ENCODE assay signal across 14 cellular contexts in the genomic region with DNA sequence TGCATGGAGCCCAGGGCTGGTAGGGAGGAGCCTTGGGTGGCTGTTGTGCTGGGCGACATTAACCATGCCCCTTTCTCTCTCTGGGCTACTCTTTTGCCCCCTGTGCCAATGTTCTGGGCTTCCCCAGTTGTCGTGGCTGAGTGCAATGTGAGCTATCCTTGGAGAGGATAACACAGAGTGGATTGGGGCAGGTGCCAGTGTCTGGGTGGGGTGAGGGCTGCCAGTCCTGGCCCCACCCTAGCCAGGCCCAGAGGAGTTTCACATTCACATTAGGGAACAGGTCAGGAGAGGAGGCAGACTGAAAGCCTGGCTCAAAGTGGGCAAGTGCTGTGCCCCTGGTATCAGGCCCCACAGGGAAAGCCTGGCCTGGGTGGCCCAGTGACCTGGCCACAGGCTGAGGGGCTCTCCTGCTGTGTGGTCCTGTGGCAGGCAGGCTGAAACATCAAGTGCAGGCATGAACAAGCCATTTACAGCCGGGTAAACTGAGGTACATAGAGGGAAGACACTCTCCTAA. TPM values are rescaled to one million over a fixed set of nuclear protein-coding genes. Genes with fewer than 3 reads are reported as not detected.
DNase-seq lines count a peak whose midpoint lies in the region; ATAC-seq and TF ChIP-seq lines count a peak whose summit lies in the region.
"Had no signal": no experiment of that assay in that cellular context is flagged by ENCODE, and none has a peak within 500 bp of the region (broad histone marks: within the 10 kb centered on the region; RNA-seq: fewer than 3 reads in every experiment).

No MANE protein-coding gene starts in this region.

- intact Hi-C loops in lower lobe of right lung (cut with DNase I) (no loop called here), spleen (cut with DNase I; ENCODE audit: low total_unique reads) (no loop called here)

- peaks cover 42 to 66% of the 10 kb centered on the region in 2 donors for H3K4me1 ChIP-seq in esophagus (ENCODE audit: control insufficient read depth in 2 of 2, insufficient read depth in 2 of 2, low read length in 1 of 2)
- H3K4me1 ChIP-seq in lower lobe of right lung = peaks cover 91% of the 10 kb centered on the region
- H3K4me1 ChIP-seq in spleen = peaks cover 31 to 100% (median 92%) of the 10 kb centered on the region in 6 donors

- peak overlapping the region; percentile 67 to 93 for H3K27ac ChIP-seq in esophagus (ENCODE audit: low read depth in 2 of 2, low read length in 1 of 2)
- H3K27ac ChIP-seq in lower lobe of right lung = peak overlapping the region; percentile 78
- peak overlapping the region in 6 of 8 donors; percentile 54 to 81 (median 76) for H3K27ac ChIP-seq in spleen

- DNase-seq in NCI-H2029 (lab: John Stamatoyannopoulos, UW) (peak; percentile 32), lower lobe of right lung (no peak), spleen (no peak), NCI-H69 (lab: John Stamatoyannopoulos, UW) (no peak)
- DNase-seq: activated CD8-positive, alpha-beta T cell treated with anti-CD3 and anti-CD28 coated beads, Interleukin-2, amount 10 ng/mL, durations not matched to agents 7 days and 5 days; activated gamma-delta T cell; cerebellar nuclear complex; DND-41; GOT3; naive thymus-derived CD8-positive, alpha-beta T cell had no signal

- H3K36me3 ChIP-seq in esophagus (ENCODE audit: control insufficient read depth in 2 of 2, insufficient read depth in 2 of 2, low read length in 1 of 2) = peaks cover 0 to 2% of the 10 kb centered on the region in 2 donors
- no peaks in the 10 kb centered on the region for H3K36me3 ChIP-seq in lower lobe of right lung
- peaks cover 0 to 62% (median 2%) of the 10 kb centered on the region in 6 donors for H3K36me3 ChIP-seq in spleen

- H3K4me3 ChIP-seq in esophagus (ENCODE audit: low read depth in 1 of 2, low read length in 2 of 2) (no peak overlapping the region), lower lobe of right lung (no peak overlapping the region), spleen (no peak overlapping the region)

- H3K27me3 ChIP-seq in esophagus (ENCODE audit: control insufficient read depth in 1 of 2, insufficient read depth in 2 of 2, low read length in 2 of 2) (no peaks in the 10 kb centered on the region), lower lobe of right lung (ENCODE audit: low read depth) (no peaks in the 10 kb centered on the region), spleen (replicated peaks in 1 of 7) (no peaks in the 10 kb centered on the region)

- TF ChIP-seq CTCF in lower lobe of right lung (IDR thresholded peaks at IDR 0.05) (no peak), spleen (IDR thresholded peaks at IDR 0.05 in 8 of 11, conservative IDR thresholded peaks at IDR 0.05 in 3 of 11) (no peak)

- 49 to 53% methylated on average over 3 of the region's 3 CpGs for WGBS in esophagus, 2 donors
- WGBS in spleen, 5 donors = 56 to 83% (median 70%) methylated on average over 3 of the region's 3 CpGs

- TF ChIP-seq POLR2A in spleen (IDR thresholded peaks at IDR 0.05) (no peak), GM18505 (IDR thresholded peaks at IDR 0.05; ENCODE audit: borderline replicate concordance, extremely low read depth, insufficient read depth, insufficient read length) (no peak)

- ATAC-seq in lower lobe of right lung (no peak), GM18505 (IDR thresholded peaks at IDR 0.05; ENCODE audit: unreplicated experiment) (no peak), GM21367 (IDR thresholded peaks at IDR 0.05; ENCODE audit: unreplicated experiment) (no peak), HG02884 (IDR thresholded peaks at IDR 0.05; ENCODE audit: unreplicated experiment) (no peak)
- ATAC-seq: naive thymus-derived CD8-positive, alpha-beta T cell had no signal

- H3K9me3 ChIP-seq in esophagus (ENCODE audit: control insufficient read depth in 2 of 2, insufficient read depth in 1 of 2, low read depth in 1 of 2, low read length in 1 of 2) (no peaks in the 10 kb centered on the region), lower lobe of right lung (no peaks in the 10 kb centered on the region), spleen (no peaks in the 10 kb centered on the region)

RNA-seq across cellular contexts. Expression of a gene that starts 7.5 kb away (rescaled TPM):
- 10 to 100 TPM; 29.9 to 37.3 TPM for polyA plus RNA-seq in esophagus
- total RNA-seq in lower lobe of right lung = 117 TPM
- total RNA-seq in spleen = 100 to 1,000 TPM; 123 to 360 (median 261) TPM
- polyA plus RNA-seq in spleen = 10 to 100 TPM in 1 of 3 donors, 1 to 10 TPM in 2; 6.1 to 45.7 (median 6.8) TPM

RNA-seq across cellular contexts. Expression of a gene that starts 50.8 kb away (rescaled TPM):
- polyA plus RNA-seq in esophagus (1,000 to 10,000 TPM; 2,283 to 4,187 TPM), spleen (1,000 to 10,000 TPM; 5,417 to 8,400 (median 8,329) TPM)
- total RNA-seq in lower lobe of right lung (1,651 TPM), spleen (1,000 to 10,000 TPM; 1,801 to 2,829 (median 2,025) TPM)
